8 cellular contexts compared by ENCODE assay signal in the genomic region with DNA sequence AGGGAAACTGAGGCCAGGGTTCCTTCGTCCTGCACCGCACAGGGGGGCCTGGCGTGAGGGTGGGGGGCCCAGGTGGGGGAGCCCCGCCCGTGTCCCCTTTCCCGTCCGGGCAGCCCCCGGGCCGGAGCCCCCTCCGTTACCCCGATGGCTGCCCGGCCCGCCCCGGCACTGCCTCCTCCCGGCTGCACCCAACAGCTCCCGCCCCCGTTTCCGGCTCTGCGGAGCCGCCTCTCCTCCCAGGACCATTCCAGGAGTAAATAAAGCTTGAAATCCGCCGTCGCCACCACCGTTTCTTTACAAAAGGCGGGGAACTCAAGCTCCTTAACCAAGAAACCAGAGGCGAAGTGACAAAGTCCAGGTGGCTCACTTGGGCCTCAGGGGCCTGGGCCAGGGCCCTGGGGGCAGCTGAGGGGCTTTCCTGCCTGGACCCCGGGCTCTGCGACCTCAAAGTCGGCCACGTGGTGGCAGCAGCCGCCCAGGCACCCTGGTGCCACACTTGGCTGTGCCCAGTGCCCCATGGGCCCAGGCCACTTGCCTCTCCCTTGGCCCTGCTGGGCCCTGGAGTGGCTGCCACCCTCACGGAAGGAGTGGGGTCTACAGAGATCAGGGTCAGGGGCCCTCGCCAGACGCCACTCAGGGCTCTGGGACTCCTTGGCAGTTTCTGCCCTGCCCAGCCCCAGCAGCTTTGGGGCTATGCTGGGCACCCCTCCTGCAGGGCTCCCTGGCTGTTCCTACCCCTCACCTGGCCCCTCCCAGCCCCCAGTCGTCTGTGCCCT. TPM values are rescaled to one million over a fixed set of nuclear protein-coding genes. Genes with fewer than 3 reads are reported as not detected.
DNase-seq lines count a peak whose midpoint lies in the region; ATAC-seq and TF ChIP-seq lines count a peak whose summit lies in the region.

No MANE protein-coding gene starts in this region.

- peak; percentile 78 for ATAC-seq in omental fat pad (ENCODE audit: low FRiP score)
- peak; percentile 57 for ATAC-seq in thoracic aorta (ENCODE audit: insufficient number of reproducible peaks, low FRiP score, low read depth)

- no peaks in the 10 kb centered on the region for H3K36me3 ChIP-seq in thoracic aorta

- H3K36me3 Mint-ChIP-seq in activated naive CD4-positive, alpha-beta T cell treated with anti-CD3 and anti-CD28 coated beads, Interleukin-2, amount 10 ng/mL, durations not matched to agents 7 days and 5 days = peaks cover 2% of the 10 kb centered on the region

- DNase-seq in ELF-1 (ENCODE audit: low read depth, low spot score) (peak; percentile 93), H4 (ENCODE audit: low spot score) (peak; percentile 81), LoVo (ENCODE audit: low spot score) (peak; percentile 79), SK-MEL-5 (ENCODE audit: low read depth, low spot score) (peak; percentile 83), globus pallidus (ENCODE audit: low spot score) (peak; percentile 85), omental fat pad (ENCODE audit: low spot score) (peak; percentile 70), thoracic aorta (ENCODE audit: low spot score) (peak; percentile 62)
- peak; percentile 95 for DNase-seq in activated naive CD4-positive, alpha-beta T cell treated with anti-CD3 and anti-CD28 coated beads, Interleukin-2, amount 10 ng/mL, durations not matched to agents 7 days and 5 days

- in situ Hi-C loops in SK-MEL-5 (cut with HindIII; ENCODE audit: low pct_unique_long_range_greater_than_20kb, low sequenced_read_pairs) = no loop called here

- H3K27ac Mint-ChIP-seq in activated naive CD4-positive, alpha-beta T cell treated with anti-CD3 and anti-CD28 coated beads, Interleukin-2, amount 10 ng/mL, durations not matched to agents 7 days and 5 days = peak overlapping the region; percentile 93

- H3K4me1 ChIP-seq in thoracic aorta (ENCODE audit: control insufficient read depth in 1 of 2, low read depth in 2 of 2) = peaks cover 49 to 62% of the 10 kb centered on the region in 2 donors

- H3K9me3 Mint-ChIP-seq in activated naive CD4-positive, alpha-beta T cell treated with anti-CD3 and anti-CD28 coated beads, Interleukin-2, amount 10 ng/mL, durations not matched to agents 7 days and 5 days = no peaks in the 10 kb centered on the region

- no peaks in the 10 kb centered on the region for H3K27me3 ChIP-seq in thoracic aorta (replicated peaks; ENCODE audit: insufficient read depth)

- TF ChIP-seq CTCF in omental fat pad (IDR thresholded peaks at IDR 0.05) = peak in 1 of 3 donors; percentile 67
- TF ChIP-seq CTCF in thoracic aorta (IDR thresholded peaks at IDR 0.05) = peak; percentile 91

- H3K9me3 ChIP-seq in thoracic aorta = no peaks in the 10 kb centered on the region

- no peaks in the 10 kb centered on the region for H3K27me3 Mint-ChIP-seq in activated naive CD4-positive, alpha-beta T cell treated with anti-CD3 and anti-CD28 coated beads, Interleukin-2, amount 10 ng/mL, durations not matched to agents 7 days and 5 days

- peaks cover 43% of the 10 kb centered on the region for H3K4me1 Mint-ChIP-seq in activated naive CD4-positive, alpha-beta T cell treated with anti-CD3 and anti-CD28 coated beads, Interleukin-2, amount 10 ng/mL, durations not matched to agents 7 days and 5 days

- CTCF ChIA-PET in activated naive CD4-positive, alpha-beta T cell treated with anti-CD3 and anti-CD28 coated beads, Interleukin-2, amount 10 ng/mL, durations not matched to agents 7 days and 5 days (lab: Charles Lee) = interaction anchor here (0.7 to 7.0 kb wide), 23 partner anchors 9 to 361 kb away, joined by 3 to 217 read pairs (median 5); a partner anchor contains a TSS

- H3K4me3 ChIP-seq in thoracic aorta = peak overlapping the region; percentile 83

- H3K27ac ChIP-seq in thoracic aorta = peak overlapping the region; percentile 92 to 97

- peak overlapping the region; percentile 77 for H3K4me3 Mint-ChIP-seq in activated naive CD4-positive, alpha-beta T cell treated with anti-CD3 and anti-CD28 coated beads, Interleukin-2, amount 10 ng/mL, durations not matched to agents 7 days and 5 days

RNA-seq across cellular contexts. Expression of a gene that starts 0.5 kb away (rescaled TPM):
- total RNA-seq in H4 (2014; rRNA removed; shearing (Covaris generic)) = 24.5 and 28.5 TPM in 2 replicates
- total RNA-seq in SK-MEL-5 (2014; rRNA removed; shearing (Covaris generic)) = 32.4 and 33.0 TPM in 2 replicates
- 154 and 197 TPM in 2 replicates for polyA plus RNA-seq in SK-MEL-5 (2015; cell fraction: cytosol; rRNA removed)
- polyA plus RNA-seq in SK-MEL-5 (2015; cell fraction: nucleus; rRNA removed) = 47.0 and 62.5 TPM in 2 replicates
- 10 to 100 TPM; 14.2 to 24.9 (median 21.8) TPM for total RNA-seq in omental fat pad
- 10 to 100 TPM; 29.1 to 52.6 TPM for total RNA-seq in thoracic aorta

RNA-seq across cellular contexts. Expression of a gene that starts 33.0 kb away (rescaled TPM):
- total RNA-seq in H4 (2014; rRNA removed; shearing (Covaris generic)) = 3.3 and 172 TPM in 2 replicates
- 3.9 and 4.4 TPM in 2 replicates for total RNA-seq in SK-MEL-5 (2014; rRNA removed; shearing (Covaris generic))
- polyA plus RNA-seq in SK-MEL-5 (2015; cell fraction: cytosol; rRNA removed) = 37.2 and 51.7 TPM in 2 replicates
- polyA plus RNA-seq in SK-MEL-5 (2015; cell fraction: nucleus; rRNA removed) = 19.2 and 20.4 TPM in 2 replicates
- 10 to 100 TPM; 35.3 to 54.0 (median 47.3) TPM for total RNA-seq in omental fat pad
- total RNA-seq in thoracic aorta = 100 to 1,000 TPM; 135 to 138 TPM

Comparison
In these comparisons a context has a peak if more than half of its experiments do, and no peak if none do; other contexts are left out.
1. Peak in every context shown above with its lines: DNase-seq, ATAC-seq, H3K4me3 ChIP-seq and H3K27ac ChIP-seq.